1 cellular context compared by ENCODE assay signal in genomic region chr12:116358850-116359761, GRCh38.
A peak's percentile ranks its signal among the peaks of the same experiment; 100 is the strongest.
TF ChIP-seq lines count a peak whose summit lies in the region.

No MANE protein-coding gene starts in this region.

TF ChIP-seq in HepG2, 621 proteins besides CTCF, POLR2A, EP300 and RAD21 (continued from another document and continues in another):
- TF ChIP-seq, protein P1, sequence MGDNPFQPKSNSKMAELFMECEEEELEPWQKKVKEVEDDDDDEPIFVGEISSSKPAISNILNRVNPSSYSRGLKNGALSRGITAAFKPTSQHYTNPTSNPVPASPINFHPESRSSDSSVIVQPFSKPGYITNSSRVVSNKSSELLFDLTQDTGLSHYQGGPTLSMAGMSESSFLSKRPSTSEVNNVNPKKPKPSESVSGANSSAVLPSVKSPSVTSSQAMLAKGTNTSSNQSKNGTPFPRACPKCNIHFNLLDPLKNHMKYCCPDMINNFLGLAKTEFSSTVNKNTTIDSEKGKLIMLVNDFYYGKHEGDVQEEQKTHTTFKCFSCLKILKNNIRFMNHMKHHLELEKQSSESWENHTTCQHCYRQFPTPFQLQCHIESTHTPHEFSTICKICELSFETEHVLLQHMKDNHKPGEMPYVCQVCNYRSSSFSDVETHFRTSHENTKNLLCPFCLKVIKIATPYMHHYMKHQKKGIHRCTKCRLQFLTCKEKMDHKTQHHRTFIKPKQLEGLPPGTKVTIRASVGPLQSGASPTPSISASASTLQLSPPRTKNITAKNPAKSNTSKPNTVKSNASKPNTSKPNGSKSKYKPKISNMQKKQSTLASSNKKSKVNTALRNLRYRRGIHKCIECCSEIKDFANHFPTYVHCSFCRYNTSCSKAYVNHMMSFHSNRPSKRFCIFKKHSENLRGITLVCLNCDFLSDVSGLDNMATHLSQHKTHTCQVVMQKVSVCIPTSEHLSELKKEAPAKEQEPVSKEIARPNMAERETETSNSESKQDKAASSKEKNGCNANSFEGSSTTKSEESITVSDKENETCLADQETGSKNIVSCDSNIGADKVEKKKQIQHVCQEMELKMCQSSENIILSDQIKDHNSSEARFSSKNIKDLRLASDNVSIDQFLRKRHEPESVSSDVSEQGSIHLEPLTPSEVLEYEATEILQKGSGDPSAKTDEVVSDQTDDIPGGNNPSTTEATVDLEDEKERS (CRISPR knock-in tag; IDR thresholded peaks at IDR 0.05) = peak; percentile 25; the same call in 1 of the 2 replicates
- no peak for TF ChIP-seq HHEX (CRISPR knock-in tag; IDR thresholded peaks at IDR 0.05)
- TF ChIP-seq XRCC5 (optimal IDR thresholded peaks at IDR 0.05; ENCODE audit: low read length) = peak; percentile 43
- TF ChIP-seq, protein P2, sequence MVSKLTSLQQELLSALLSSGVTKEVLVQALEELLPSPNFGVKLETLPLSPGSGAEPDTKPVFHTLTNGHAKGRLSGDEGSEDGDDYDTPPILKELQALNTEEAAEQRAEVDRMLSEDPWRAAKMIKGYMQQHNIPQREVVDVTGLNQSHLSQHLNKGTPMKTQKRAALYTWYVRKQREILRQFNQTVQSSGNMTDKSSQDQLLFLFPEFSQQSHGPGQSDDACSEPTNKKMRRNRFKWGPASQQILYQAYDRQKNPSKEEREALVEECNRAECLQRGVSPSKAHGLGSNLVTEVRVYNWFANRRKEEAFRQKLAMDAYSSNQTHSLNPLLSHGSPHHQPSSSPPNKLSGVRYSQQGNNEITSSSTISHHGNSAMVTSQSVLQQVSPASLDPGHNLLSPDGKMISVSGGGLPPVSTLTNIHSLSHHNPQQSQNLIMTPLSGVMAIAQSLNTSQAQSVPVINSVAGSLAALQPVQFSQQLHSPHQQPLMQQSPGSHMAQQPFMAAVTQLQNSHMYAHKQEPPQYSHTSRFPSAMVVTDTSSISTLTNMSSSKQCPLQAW (CRISPR knock-in tag; IDR thresholded peaks at IDR 0.05) = peak; percentile 77
- TF ChIP-seq CREB1 (IDR thresholded peaks at IDR 0.05) = peak; percentile 96
- peak; percentile 94 for TF ChIP-seq CREB1 (CRISPR knock-in tag; IDR thresholded peaks at IDR 0.05)
- TF ChIP-seq PRDM15 (CRISPR knock-in tag; IDR thresholded peaks at IDR 0.05) = peak; percentile 67
- no peak for TF ChIP-seq SNRNP70 (IDR thresholded peaks at IDR 0.05; ENCODE audit: low read depth, low read length)
- TF ChIP-seq, protein P3, sequence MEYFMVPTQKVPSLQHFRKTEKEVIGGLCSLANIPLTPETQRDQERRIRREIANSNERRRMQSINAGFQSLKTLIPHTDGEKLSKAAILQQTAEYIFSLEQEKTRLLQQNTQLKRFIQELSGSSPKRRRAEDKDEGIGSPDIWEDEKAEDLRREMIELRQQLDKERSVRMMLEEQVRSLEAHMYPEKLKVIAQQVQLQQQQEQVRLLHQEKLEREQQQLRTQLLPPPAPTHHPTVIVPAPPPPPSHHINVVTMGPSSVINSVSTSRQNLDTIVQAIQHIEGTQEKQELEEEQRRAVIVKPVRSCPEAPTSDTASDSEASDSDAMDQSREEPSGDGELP (IDR thresholded peaks at IDR 0.05; ENCODE audit: borderline replicate concordance, low read depth) = peak; percentile 55; the same call in 1 of the 2 replicates
- TF ChIP-seq PHF21A (CRISPR knock-in tag; IDR thresholded peaks at IDR 0.05) = peak; percentile 73
- no peak for TF ChIP-seq ZBTB10 (CRISPR knock-in tag; IDR thresholded peaks at IDR 0.05; ENCODE audit: borderline replicate concordance)
- no peak for TF ChIP-seq ZNF569 (CRISPR knock-in tag; IDR thresholded peaks at IDR 0.05; ENCODE audit: borderline replicate concordance)
- TF ChIP-seq ZNF766 (CRISPR knock-in tag; IDR thresholded peaks at IDR 0.05; ENCODE audit: borderline replicate concordance) = peak; percentile 98
- TF ChIP-seq RFX3 (CRISPR knock-in tag; IDR thresholded peaks at IDR 0.05) = no peak
- peak; percentile 44; the same call in 1 of the 2 replicates for TF ChIP-seq RXRA (CRISPR knock-in tag; IDR thresholded peaks at IDR 0.05)
- no peak for TF ChIP-seq BHLHE40 (IDR thresholded peaks at IDR 0.05; ENCODE audit: low read length)
- peak; percentile 77 for TF ChIP-seq NFYC (CRISPR knock-in tag; IDR thresholded peaks at IDR 0.05)
- TF ChIP-seq SIX1 (CRISPR knock-in tag; IDR thresholded peaks at IDR 0.05; ENCODE audit: borderline replicate concordance) = peak; percentile 18; the same call in 1 of the 2 replicates
- TF ChIP-seq ZSCAN21 (CRISPR knock-in tag; IDR thresholded peaks at IDR 0.05; ENCODE audit: borderline replicate concordance) = 0 out of 2 replicates have a peak, but pooled peaks have one; percentile 5
- TF ChIP-seq ZNF740 (CRISPR knock-in tag; IDR thresholded peaks at IDR 0.05) = peak; percentile 84
- no peak for TF ChIP-seq SOX13 (IDR thresholded peaks at IDR 0.05)
- peak in 1 of 2 experiments; percentile 70; a peak in 2 of 4 replicates for TF ChIP-seq SOX13 (CRISPR knock-in tag; conservative IDR thresholded peaks at IDR 0.05 in 1 of 2, IDR thresholded peaks at IDR 0.05 in 1 of 2)
- no peak for TF ChIP-seq ZNF704 (CRISPR knock-in tag; IDR thresholded peaks at IDR 0.05; ENCODE audit: borderline replicate concordance)
- no peak for TF ChIP-seq DBP (CRISPR knock-in tag; IDR thresholded peaks at IDR 0.05; ENCODE audit: not compliant biosample characterization)
- TF ChIP-seq PITX1 (CRISPR knock-in tag; IDR thresholded peaks at IDR 0.05) = peak; percentile 56; the same call in 1 of the 2 replicates
- TF ChIP-seq KDM6A (CRISPR knock-in tag; IDR thresholded peaks at IDR 0.05; ENCODE audit: low read depth) = peak; percentile 66
- no peak for TF ChIP-seq ZNF674 (CRISPR knock-in tag; IDR thresholded peaks at IDR 0.05; ENCODE audit: low read depth)
- TF ChIP-seq ELF1 (CRISPR knock-in tag; IDR thresholded peaks at IDR 0.05) = 0 out of 2 replicates have a peak, but pooled peaks have one; percentile 12
- TF ChIP-seq ZNF362 (CRISPR knock-in tag; IDR thresholded peaks at IDR 0.05; ENCODE audit: borderline replicate concordance) = peak; percentile 70
- TF ChIP-seq EZH2 (conservative IDR thresholded peaks at IDR 0.05; ENCODE audit: low read depth, low read length) = no peak
- TF ChIP-seq, protein P4, sequence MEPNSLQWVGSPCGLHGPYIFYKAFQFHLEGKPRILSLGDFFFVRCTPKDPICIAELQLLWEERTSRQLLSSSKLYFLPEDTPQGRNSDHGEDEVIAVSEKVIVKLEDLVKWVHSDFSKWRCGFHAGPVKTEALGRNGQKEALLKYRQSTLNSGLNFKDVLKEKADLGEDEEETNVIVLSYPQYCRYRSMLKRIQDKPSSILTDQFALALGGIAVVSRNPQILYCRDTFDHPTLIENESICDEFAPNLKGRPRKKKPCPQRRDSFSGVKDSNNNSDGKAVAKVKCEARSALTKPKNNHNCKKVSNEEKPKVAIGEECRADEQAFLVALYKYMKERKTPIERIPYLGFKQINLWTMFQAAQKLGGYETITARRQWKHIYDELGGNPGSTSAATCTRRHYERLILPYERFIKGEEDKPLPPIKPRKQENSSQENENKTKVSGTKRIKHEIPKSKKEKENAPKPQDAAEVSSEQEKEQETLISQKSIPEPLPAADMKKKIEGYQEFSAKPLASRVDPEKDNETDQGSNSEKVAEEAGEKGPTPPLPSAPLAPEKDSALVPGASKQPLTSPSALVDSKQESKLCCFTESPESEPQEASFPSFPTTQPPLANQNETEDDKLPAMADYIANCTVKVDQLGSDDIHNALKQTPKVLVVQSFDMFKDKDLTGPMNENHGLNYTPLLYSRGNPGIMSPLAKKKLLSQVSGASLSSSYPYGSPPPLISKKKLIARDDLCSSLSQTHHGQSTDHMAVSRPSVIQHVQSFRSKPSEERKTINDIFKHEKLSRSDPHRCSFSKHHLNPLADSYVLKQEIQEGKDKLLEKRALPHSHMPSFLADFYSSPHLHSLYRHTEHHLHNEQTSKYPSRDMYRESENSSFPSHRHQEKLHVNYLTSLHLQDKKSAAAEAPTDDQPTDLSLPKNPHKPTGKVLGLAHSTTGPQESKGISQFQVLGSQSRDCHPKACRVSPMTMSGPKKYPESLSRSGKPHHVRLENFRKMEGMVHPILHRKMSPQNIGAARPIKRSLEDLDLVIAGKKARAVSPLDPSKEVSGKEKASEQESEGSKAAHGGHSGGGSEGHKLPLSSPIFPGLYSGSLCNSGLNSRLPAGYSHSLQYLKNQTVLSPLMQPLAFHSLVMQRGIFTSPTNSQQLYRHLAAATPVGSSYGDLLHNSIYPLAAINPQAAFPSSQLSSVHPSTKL (CRISPR knock-in tag; IDR thresholded peaks at IDR 0.05) = peak; percentile 76
- TF ChIP-seq ARNT (IDR thresholded peaks at IDR 0.05) = no peak
- TF ChIP-seq ZNF574 (CRISPR knock-in tag; IDR thresholded peaks at IDR 0.05) = no peak
